2 cellular contexts compared by ENCODE assay signal in the genomic region with DNA sequence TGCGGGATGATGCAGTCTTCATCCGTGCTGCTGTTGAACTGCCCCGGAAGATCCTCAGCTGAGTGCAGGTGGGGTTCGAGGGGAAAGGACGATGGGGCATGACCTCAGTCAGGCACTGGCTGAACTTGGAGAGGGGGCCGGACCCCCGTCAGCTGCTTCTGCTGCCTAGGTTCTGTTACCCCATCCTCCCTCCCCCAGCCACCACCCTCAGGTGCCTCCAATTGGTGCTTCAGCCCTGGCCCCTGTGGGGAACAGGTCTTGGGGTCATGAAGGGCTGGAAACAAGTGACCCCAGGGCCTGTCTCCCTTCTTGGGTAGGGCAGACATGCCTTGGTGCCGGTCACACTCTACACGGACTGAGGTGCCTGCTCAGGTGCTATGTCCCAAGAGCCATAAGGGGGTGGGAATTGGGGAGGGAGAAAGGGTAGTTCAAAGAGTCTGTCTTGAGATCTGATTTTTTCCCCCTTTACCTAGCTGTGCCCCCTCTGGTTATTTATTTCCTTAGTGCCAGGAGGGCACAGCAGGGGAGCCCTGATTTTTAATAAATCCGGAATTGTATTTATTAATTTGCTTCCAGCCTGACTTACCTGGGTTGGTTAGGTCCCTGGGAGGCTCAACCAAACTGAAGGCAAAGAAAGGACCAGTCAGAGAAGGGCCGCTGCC.
A peak's percentile ranks its signal among the peaks of the same experiment; 100 is the strongest.
TF ChIP-seq lines count a peak whose summit lies in the region.

No MANE protein-coding gene starts in this region.

TF ChIP-seq in A549, 52 proteins besides CTCF, POLR2A, EP300 and RAD21:
- TF ChIP-seq TP53 (CRISPR knock-in tag; IDR thresholded peaks at IDR 0.05) (peak; percentile 76; the same call in 1 of the 2 replicates), MAZ (IDR thresholded peaks at IDR 0.05; ENCODE audit: borderline replicate concordance, low read depth, low read length) (no peak), MAFK (IDR thresholded peaks at IDR 0.05; ENCODE audit: partially characterized antibody) (no peak), CBX2 (IDR thresholded peaks at IDR 0.05; ENCODE audit: borderline replicate concordance, low read depth) (no peak), SREBF2 (IDR thresholded peaks at IDR 0.05) (no peak)
- TF ChIP-seq, protein P1, sequence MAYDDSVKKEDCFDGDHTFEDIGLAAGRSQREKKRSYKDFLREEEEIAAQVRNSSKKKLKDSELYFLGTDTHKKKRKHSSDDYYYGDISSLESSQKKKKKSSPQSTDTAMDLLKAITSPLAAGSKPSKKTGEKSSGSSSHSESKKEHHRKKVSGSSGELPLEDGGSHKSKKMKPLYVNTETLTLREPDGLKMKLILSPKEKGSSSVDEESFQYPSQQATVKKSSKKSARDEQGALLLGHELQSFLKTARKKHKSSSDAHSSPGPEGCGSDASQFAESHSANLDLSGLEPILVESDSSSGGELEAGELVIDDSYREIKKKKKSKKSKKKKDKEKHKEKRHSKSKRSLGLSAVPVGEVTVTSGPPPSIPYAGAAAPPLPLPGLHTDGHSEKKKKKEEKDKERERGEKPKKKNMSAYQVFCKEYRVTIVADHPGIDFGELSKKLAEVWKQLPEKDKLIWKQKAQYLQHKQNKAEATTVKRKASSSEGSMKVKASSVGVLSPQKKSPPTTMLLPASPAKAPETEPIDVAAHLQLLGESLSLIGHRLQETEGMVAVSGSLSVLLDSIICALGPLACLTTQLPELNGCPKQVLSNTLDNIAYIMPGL (CRISPR knock-in tag; IDR thresholded peaks at IDR 0.05; ENCODE audit: borderline replicate concordance) = no peak
- TF ChIP-seq, protein P2, sequence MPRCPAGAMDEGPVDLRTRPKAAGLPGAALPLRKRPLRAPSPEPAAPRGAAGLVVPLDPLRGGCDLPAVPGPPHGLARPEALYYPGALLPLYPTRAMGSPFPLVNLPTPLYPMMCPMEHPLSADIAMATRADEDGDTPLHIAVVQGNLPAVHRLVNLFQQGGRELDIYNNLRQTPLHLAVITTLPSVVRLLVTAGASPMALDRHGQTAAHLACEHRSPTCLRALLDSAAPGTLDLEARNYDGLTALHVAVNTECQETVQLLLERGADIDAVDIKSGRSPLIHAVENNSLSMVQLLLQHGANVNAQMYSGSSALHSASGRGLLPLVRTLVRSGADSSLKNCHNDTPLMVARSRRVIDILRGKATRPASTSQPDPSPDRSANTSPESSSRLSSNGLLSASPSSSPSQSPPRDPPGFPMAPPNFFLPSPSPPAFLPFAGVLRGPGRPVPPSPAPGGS (IDR thresholded peaks at IDR 0.05) = no peak
- TF ChIP-seq, protein P3, sequence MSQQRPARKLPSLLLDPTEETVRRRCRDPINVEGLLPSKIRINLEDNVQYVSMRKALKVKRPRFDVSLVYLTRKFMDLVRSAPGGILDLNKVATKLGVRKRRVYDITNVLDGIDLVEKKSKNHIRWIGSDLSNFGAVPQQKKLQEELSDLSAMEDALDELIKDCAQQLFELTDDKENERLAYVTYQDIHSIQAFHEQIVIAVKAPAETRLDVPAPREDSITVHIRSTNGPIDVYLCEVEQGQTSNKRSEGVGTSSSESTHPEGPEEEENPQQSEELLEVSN (IDR thresholded peaks at IDR 0.05; ENCODE audit: borderline replicate concordance, low read depth) = no peak
- TF ChIP-seq, protein P4, sequence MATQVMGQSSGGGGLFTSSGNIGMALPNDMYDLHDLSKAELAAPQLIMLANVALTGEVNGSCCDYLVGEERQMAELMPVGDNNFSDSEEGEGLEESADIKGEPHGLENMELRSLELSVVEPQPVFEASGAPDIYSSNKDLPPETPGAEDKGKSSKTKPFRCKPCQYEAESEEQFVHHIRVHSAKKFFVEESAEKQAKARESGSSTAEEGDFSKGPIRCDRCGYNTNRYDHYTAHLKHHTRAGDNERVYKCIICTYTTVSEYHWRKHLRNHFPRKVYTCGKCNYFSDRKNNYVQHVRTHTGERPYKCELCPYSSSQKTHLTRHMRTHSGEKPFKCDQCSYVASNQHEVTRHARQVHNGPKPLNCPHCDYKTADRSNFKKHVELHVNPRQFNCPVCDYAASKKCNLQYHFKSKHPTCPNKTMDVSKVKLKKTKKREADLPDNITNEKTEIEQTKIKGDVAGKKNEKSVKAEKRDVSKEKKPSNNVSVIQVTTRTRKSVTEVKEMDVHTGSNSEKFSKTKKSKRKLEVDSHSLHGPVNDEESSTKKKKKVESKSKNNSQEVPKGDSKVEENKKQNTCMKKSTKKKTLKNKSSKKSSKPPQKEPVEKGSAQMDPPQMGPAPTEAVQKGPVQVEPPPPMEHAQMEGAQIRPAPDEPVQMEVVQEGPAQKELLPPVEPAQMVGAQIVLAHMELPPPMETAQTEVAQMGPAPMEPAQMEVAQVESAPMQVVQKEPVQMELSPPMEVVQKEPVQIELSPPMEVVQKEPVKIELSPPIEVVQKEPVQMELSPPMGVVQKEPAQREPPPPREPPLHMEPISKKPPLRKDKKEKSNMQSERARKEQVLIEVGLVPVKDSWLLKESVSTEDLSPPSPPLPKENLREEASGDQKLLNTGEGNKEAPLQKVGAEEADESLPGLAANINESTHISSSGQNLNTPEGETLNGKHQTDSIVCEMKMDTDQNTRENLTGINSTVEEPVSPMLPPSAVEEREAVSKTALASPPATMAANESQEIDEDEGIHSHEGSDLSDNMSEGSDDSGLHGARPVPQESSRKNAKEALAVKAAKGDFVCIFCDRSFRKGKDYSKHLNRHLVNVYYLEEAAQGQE (IDR thresholded peaks at IDR 0.05) = peak; percentile 9; the same call in 1 of the 2 replicates

TF ChIP-seq in GM12878, 131 proteins besides CTCF, POLR2A, EP300 and RAD21:
- no peak for TF ChIP-seq SMAD1 (IDR thresholded peaks at IDR 0.05; ENCODE audit: low read depth, partially characterized antibody)
- no peak for TF ChIP-seq YY1 (IDR thresholded peaks at IDR 0.05; ENCODE audit: low read depth, low read length)
- no peak for TF ChIP-seq ZNF217 (IDR thresholded peaks at IDR 0.05)
- TF ChIP-seq MYB (IDR thresholded peaks at IDR 0.05; ENCODE audit: borderline replicate concordance, low read depth, low read length) = no peak
- TF ChIP-seq GATAD2B (conservative IDR thresholded peaks at IDR 0.05; ENCODE audit: low read depth) = no peak
- TF ChIP-seq SPI1 (IDR thresholded peaks at IDR 0.05; ENCODE audit: borderline replicate concordance, insufficient read depth, low read depth, low read length) = no peak
- TF ChIP-seq NFXL1 (IDR thresholded peaks at IDR 0.05; ENCODE audit: borderline replicate concordance) = no peak
- TF ChIP-seq, protein P5, sequence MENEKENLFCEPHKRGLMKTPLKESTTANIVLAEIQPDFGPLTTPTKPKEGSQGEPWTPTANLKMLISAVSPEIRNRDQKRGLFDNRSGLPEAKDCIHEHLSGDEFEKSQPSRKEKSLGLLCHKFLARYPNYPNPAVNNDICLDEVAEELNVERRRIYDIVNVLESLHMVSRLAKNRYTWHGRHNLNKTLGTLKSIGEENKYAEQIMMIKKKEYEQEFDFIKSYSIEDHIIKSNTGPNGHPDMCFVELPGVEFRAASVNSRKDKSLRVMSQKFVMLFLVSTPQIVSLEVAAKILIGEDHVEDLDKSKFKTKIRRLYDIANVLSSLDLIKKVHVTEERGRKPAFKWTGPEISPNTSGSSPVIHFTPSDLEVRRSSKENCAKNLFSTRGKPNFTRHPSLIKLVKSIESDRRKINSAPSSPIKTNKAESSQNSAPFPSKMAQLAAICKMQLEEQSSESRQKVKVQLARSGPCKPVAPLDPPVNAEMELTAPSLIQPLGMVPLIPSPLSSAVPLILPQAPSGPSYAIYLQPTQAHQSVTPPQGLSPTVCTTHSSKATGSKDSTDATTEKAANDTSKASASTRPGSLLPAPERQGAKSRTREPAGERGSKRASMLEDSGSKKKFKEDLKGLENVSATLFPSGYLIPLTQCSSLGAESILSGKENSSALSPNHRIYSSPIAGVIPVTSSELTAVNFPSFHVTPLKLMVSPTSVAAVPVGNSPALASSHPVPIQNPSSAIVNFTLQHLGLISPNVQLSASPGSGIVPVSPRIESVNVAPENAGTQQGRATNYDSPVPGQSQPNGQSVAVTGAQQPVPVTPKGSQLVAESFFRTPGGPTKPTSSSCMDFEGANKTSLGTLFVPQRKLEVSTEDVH (IDR thresholded peaks at IDR 0.05; ENCODE audit: low read depth, partially characterized antibody) = peak; percentile 37
- no peak for TF ChIP-seq ASH2L (IDR thresholded peaks at IDR 0.05; ENCODE audit: borderline replicate concordance, low read depth)
- no peak for TF ChIP-seq BCL11A (IDR thresholded peaks at IDR 0.05; ENCODE audit: low read depth, low read length)
- TF ChIP-seq HDGF (IDR thresholded peaks at IDR 0.05) = no peak
- peak; percentile 27 for TF ChIP-seq KLF5 (IDR thresholded peaks at IDR 0.05; ENCODE audit: partially characterized antibody)
